10 cellular contexts compared by ENCODE assay signal in genomic region chr1:85850238-85850637, GRCh38.
DNase-seq lines count a peak whose midpoint lies in the region; ATAC-seq and TF ChIP-seq lines count a peak whose summit lies in the region.
"Had no signal": no experiment of that assay in that cellular context is flagged by ENCODE, and none has a peak within 500 bp of the region (broad histone marks: within the 10 kb centered on the region; RNA-seq: fewer than 3 reads in every experiment).

No MANE protein-coding gene starts in this region.

- H3K4me2 ChIP-seq in fibroblast of lung (ENCODE audit: extremely low read depth, insufficient read depth, low read length): no peak overlapping the region
- H3K4me2 ChIP-seq: BLaER1 had no signal

- H3K4me3 ChIP-seq in breast epithelium (no peak overlapping the region), fibroblast of lung (replicated peaks in 1 of 4; ENCODE audit: control extremely low read depth in 1 of 4, insufficient read depth in 1 of 4, low read depth in 3 of 4, low read length in 4 of 4) (no peak overlapping the region), BE2C (ENCODE audit: low read depth, low read length) (no peak overlapping the region)
- H3K4me3 ChIP-seq: BLaER1, esophagus squamous epithelium had no signal

- H3K27ac Mint-ChIP-seq in MCF 10A (ENCODE audit: low read depth, unreplicated experiment): peak overlapping the region; percentile 93

- no TSS peak for BruUV-seq in MCF 10A (replicated peaks; lab: Mats Ljungman, UMichigan)

- POLR2A ChIA-PET in MCF 10A (lab: Yijun Ruan, JAX) (interaction anchor here (0.7 to 1.8 kb wide), 2 partner anchors 142 to 243 kb away, joined by 4 to 9 read pairs; partner anchors contain the start of gene ZNHIT6), RWPE1 (lab: Yijun Ruan, JAX; ENCODE audit: low non-redundant PET) (interaction anchor here (0.7 kb wide), 1 partner anchor 142 kb away, joined by 4 read pairs; the partner anchor contains the start of gene ZNHIT6)

- ATAC-seq in HG02852 (IDR thresholded peaks at IDR 0.05; ENCODE audit: unreplicated experiment): no peak

- H3K27ac ChIP-seq in breast epithelium (no peak overlapping the region), RWPE1 (no peak overlapping the region), fibroblast of lung (ENCODE audit: insufficient read depth, low read length) (no peak overlapping the region)
- H3K27ac ChIP-seq: BLaER1, esophagus squamous epithelium had no signal

- no peak for TF ChIP-seq POLR2A in breast epithelium (IDR thresholded peaks at IDR 0.05)

- H3K79me2 ChIP-seq in fibroblast of lung (ENCODE audit: control insufficient read depth, insufficient read depth, low read length): no peaks in the 10 kb centered on the region

- H3K36me3 ChIP-seq in breast epithelium: no peaks in the 10 kb centered on the region
- no peaks in the 10 kb centered on the region for H3K36me3 ChIP-seq in fibroblast of lung (ENCODE audit: control insufficient read depth, insufficient read depth, low read length)
- no peaks in the 10 kb centered on the region for H3K36me3 ChIP-seq in BE2C
- H3K36me3 ChIP-seq: BLaER1, esophagus squamous epithelium had no signal

- H3K4me3 Mint-ChIP-seq in MCF 10A (ENCODE audit: unreplicated experiment): peak overlapping the region; percentile 41

- no peaks in the 10 kb centered on the region for H3K27me3 ChIP-seq in breast epithelium
- no peaks in the 10 kb centered on the region for H3K27me3 ChIP-seq in fibroblast of lung (ENCODE audit: control insufficient read depth, insufficient read depth, low read length)
- H3K27me3 ChIP-seq in BE2C: no peaks in the 10 kb centered on the region; the same call in 1 of the 2 replicates
- H3K27me3 ChIP-seq: BLaER1, esophagus squamous epithelium had no signal

- no peaks in the 10 kb centered on the region for H3K9me3 ChIP-seq in breast epithelium
- H3K9me3 ChIP-seq in fibroblast of lung (ENCODE audit: control insufficient read depth, insufficient read depth, low read depth, low read length): no peaks in the 10 kb centered on the region
- H3K9me3 ChIP-seq in BE2C: no peaks in the 10 kb centered on the region
- H3K9me3 ChIP-seq: BLaER1, esophagus squamous epithelium had no signal

- H3K27me3 Mint-ChIP-seq in MCF 10A (ENCODE audit: insufficient read depth, unreplicated experiment): no peaks in the 10 kb centered on the region

- H3K36me3 Mint-ChIP-seq in MCF 10A (ENCODE audit: insufficient read depth, unreplicated experiment): no peaks in the 10 kb centered on the region

- TF ChIP-seq CTCF in MCF 10A (IDR thresholded peaks at IDR 0.05; ENCODE audit: unreplicated experiment) (no peak), breast epithelium (IDR thresholded peaks at IDR 0.05) (no peak), RWPE1 (conservative IDR thresholded peaks at IDR 0.05; ENCODE audit: low read depth) (no peak), fibroblast of lung (conservative IDR thresholded peaks at IDR 0.05 in 1 of 2, IDR thresholded peaks at IDR 0.05 in 1 of 2; ENCODE audit: low read depth in 1 of 2, low read length in 2 of 2) (peak; percentile 39 to 51), BE2C (IDR thresholded peaks at IDR 0.05; ENCODE audit: low read depth, low read length) (no peak)

- H3K4me1 ChIP-seq in breast epithelium (no peaks in the 10 kb centered on the region), fibroblast of lung (ENCODE audit: control insufficient read depth, extremely low read depth, insufficient read depth, low read length) (no peaks in the 10 kb centered on the region), BE2C (no peaks in the 10 kb centered on the region)

- DNase-seq in MCF 10A (ENCODE audit: unreplicated experiment) (peak; percentile 85), breast epithelium (ENCODE audit: low spot score in 2 of 2) (no peak), RWPE1 (ENCODE audit: low spot score) (peak; percentile 69), fibroblast of lung (ENCODE audit: low read depth in 2 of 2) (peak; percentile 91 to 96), germinal center (ENCODE audit: low spot score) (no peak), BE2C (no peak)
- DNase-seq in NK-92 treated with Interleukin-12 subunit alpha and Interleukin-12 subunit beta, amount 100 ng/mL, for 24 hours (lab: John Stamatoyannopoulos, UW): no peak
- DNase-seq: esophagus squamous epithelium had no signal

- H3K9me3 Mint-ChIP-seq in MCF 10A (ENCODE audit: unreplicated experiment): no peaks in the 10 kb centered on the region

- intact Hi-C loops in MCF 10A (cut with micrococcal nuclease) (loop anchor here (1.0 to 2.0 kb wide), 5 partner anchors 142 to 542 kb away; partner anchors contain the start of gene ZNHIT6), breast epithelium (cut with DNase I; ENCODE audit: low total_unique reads) (no loop called here)

- no peaks in the 10 kb centered on the region for H4K20me1 ChIP-seq in fibroblast of lung (ENCODE audit: control insufficient read depth, extremely low read depth, insufficient read depth, low read length)
- H4K20me1 ChIP-seq: BLaER1 had no signal

- peaks cover 11% of the 10 kb centered on the region for H3K4me1 Mint-ChIP-seq in MCF 10A (ENCODE audit: insufficient read depth, unreplicated experiment)

- no peak overlapping the region for H2AFZ ChIP-seq in fibroblast of lung (ENCODE audit: low read length)

- CTCF ChIA-PET in MCF 10A (lab: Yijun Ruan, JAX): interaction anchor here (0.6 to 0.8 kb wide), 4 partner anchors 13 to 506 kb away, joined by 3 to 4 read pairs (median 3); no protein-coding TSS in a partner anchor
- CTCF ChIA-PET in RWPE1 (lab: Yijun Ruan, JAX): interaction anchor here (0.6 to 1.4 kb wide), 7 partner anchors 34 to 581 kb away, joined by 3 read pairs; no protein-coding TSS in a partner anchor

- H3K9ac ChIP-seq in fibroblast of lung (ENCODE audit: insufficient read depth, low read length): no peak overlapping the region
- H3K9ac ChIP-seq: BLaER1 had no signal

Comparison
In these comparisons a context has a peak if more than half of its experiments do, and no peak if none do; other contexts are left out.
1. DNase-seq: peak in MCF 10A (single experiment), RWPE1 (single experiment) and fibroblast of lung (2 of 2); none in breast epithelium (0 of 2), germinal center (single experiment), NK-92 treated with Interleukin-12 subunit alpha and Interleukin-12 subunit beta, amount 100 ng/mL, for 24 hours (single experiment) and BE2C (single experiment).
2. CTCF ChIP-seq: peak in fibroblast of lung (2 of 2); none in MCF 10A (single experiment), breast epithelium (0 of 3), RWPE1 (single experiment) and BE2C (single experiment).